In genomic region chr17:41956522-41956921, GRCh38 we compare ENCODE assay signal across 30 cellular contexts. TPM values are rescaled to one million over a fixed set of nuclear protein-coding genes. Genes with fewer than 3 reads are reported as not detected.
DNase-seq lines count a peak whose midpoint lies in the region; FAIRE-seq and TF ChIP-seq lines count a peak whose summit lies in the region.
"Had no signal": no experiment of that assay in that cellular context is flagged by ENCODE, and none has a peak within 500 bp of the region (broad histone marks: within the 10 kb centered on the region; RNA-seq: fewer than 3 reads in every experiment).

No MANE protein-coding gene starts in this region.

- H2BK120ac ChIP-seq in H1 (replicated peaks; ENCODE audit: low read depth, low read length) = no peak overlapping the region

- H3K36me3 Mint-ChIP-seq in mesothelial cell of epicardium = peaks cover 1% of the 10 kb centered on the region
- H3K36me3 Mint-ChIP-seq: CD4-positive, CD25-positive, alpha-beta regulatory T cell had no signal

- H3K79me2 ChIP-seq in H1 (ENCODE audit: control insufficient read depth in 1 of 2, insufficient read depth in 2 of 2, low read length in 2 of 2) = no peaks in the 10 kb centered on the region

- DNase-seq in HEK293T (ENCODE audit: extremely low spot score) (no peak), NB4 (ENCODE audit: low read depth) (peak; percentile 50), H1 (ENCODE audit: low read depth in 1 of 2, low spot score in 2 of 2) (no peak), mesothelial cell of epicardium (ENCODE audit: low spot score in 2 of 2, unreplicated experiment in 2 of 2) (no peak), mucosa of gallbladder (ENCODE audit: low spot score) (no peak), adrenal gland (no peak), kidney (no peak), nucleus accumbens (lab: John Stamatoyannopoulos, UW) (no peak)
- DNase-seq: CD4-positive, CD25-positive, alpha-beta regulatory T cell; DMS153; DND-41; GM23248; KBM-7; MM.1S; NCI-H1048; NCI-H1417; NCI-H1694; NCI-H2029 treated with DMSO at 0.1 percent for 48 hours; NCI-H2171; NCI-H226; NCI-H510A; NCI-H69; Right ventricle myocardium superior; RPMI8226 had no signal

- H3K23ac ChIP-seq in H1 (ENCODE audit: insufficient read length) = no peak overlapping the region

- H3K36me3 ChIP-seq in H1 (ENCODE audit: control insufficient read depth in 2 of 4, insufficient read depth in 4 of 4, low read length in 3 of 4) (no peaks in the 10 kb centered on the region), adrenal gland (replicated peaks in 1 of 2) (no peaks in the 10 kb centered on the region), kidney (ENCODE audit: control insufficient read depth in 1 of 2, insufficient read depth in 2 of 2, low read length in 2 of 2) (peaks cover 0 to 3% of the 10 kb centered on the region in 2 donors)
- H3K36me3 ChIP-seq: BLaER1, HAP-1, SJSA1 had no signal

- no peak overlapping the region for H3K18ac ChIP-seq in H1 (ENCODE audit: extremely low read depth, low read length)

- no peak overlapping the region for H2BK12ac ChIP-seq in H1 (ENCODE audit: low read depth, low read length)

- H3K23me2 ChIP-seq in H1 (ENCODE audit: low read depth, low read length) = no peaks in the 10 kb centered on the region

- no peak overlapping the region for H3K4ac ChIP-seq in H1 (replicated peaks; ENCODE audit: insufficient read length, low read depth, low read length)

- H3K79me1 ChIP-seq in H1 (ENCODE audit: low read depth, low read length) = no peaks in the 10 kb centered on the region

- no peaks in the 10 kb centered on the region for H3K9me3 Mint-ChIP-seq in mesothelial cell of epicardium
- H3K9me3 Mint-ChIP-seq: CD4-positive, CD25-positive, alpha-beta regulatory T cell had no signal

- no peak overlapping the region for H3K56ac ChIP-seq in H1 (replicated peaks; ENCODE audit: insufficient read length, low read depth, low read length)

- TF ChIP-seq CTCF in NB4 (IDR thresholded peaks at IDR 0.05; ENCODE audit: low read depth, low read length) (no peak), H1 (IDR thresholded peaks at IDR 0.05; ENCODE audit: control extremely low read depth in 1 of 3, insufficient read depth in 1 of 3, low read depth in 1 of 3, low read length in 3 of 3) (no peak), mesothelial cell of epicardium (IDR thresholded peaks at IDR 0.05; ENCODE audit: unreplicated experiment) (no peak), adrenal gland (IDR thresholded peaks at IDR 0.05) (no peak), kidney (IDR thresholded peaks at IDR 0.05; ENCODE audit: borderline replicate concordance, extremely low read depth, insufficient read depth) (no peak)

- H3K4me3 ChIP-seq in NB4 (ENCODE audit: low read depth, low read length) (no peak overlapping the region), H1 (ENCODE audit: extremely low read depth in 1 of 4, insufficient read depth in 2 of 4, low read depth in 3 of 4, low read length in 4 of 4) (no peak overlapping the region), adrenal gland (no peak overlapping the region), kidney (ENCODE audit: low read length in 2 of 2) (no peak overlapping the region)
- H3K4me3 ChIP-seq: BLaER1, GM23248, HAP-1, SJSA1 had no signal

- no peak overlapping the region for H3K14ac ChIP-seq in H1 (ENCODE audit: insufficient read length)

- no peak overlapping the region for H4K5ac ChIP-seq in H1 (ENCODE audit: insufficient read length, low read depth, low read length)

- no peak overlapping the region for H3K4me3 Mint-ChIP-seq in mesothelial cell of epicardium
- H3K4me3 Mint-ChIP-seq: CD4-positive, CD25-positive, alpha-beta regulatory T cell had no signal

- H3K4me2 ChIP-seq in H1 (ENCODE audit: insufficient read depth in 1 of 2, low read depth in 2 of 2, low read length in 2 of 2) = no peak overlapping the region; a peak in 1 of 4 replicates
- H3K4me2 ChIP-seq: BLaER1 had no signal

- no peaks in the 10 kb centered on the region for H4K20me1 ChIP-seq in H1 (replicated peaks in 1 of 2; ENCODE audit: control insufficient read depth in 1 of 2, insufficient read depth in 2 of 2, low read length in 2 of 2)
- H4K20me1 ChIP-seq: BLaER1 had no signal

- peaks cover 11% of the 10 kb centered on the region for H3K4me1 Mint-ChIP-seq in mesothelial cell of epicardium

- TF ChIP-seq RAD21 in H1 (IDR thresholded peaks at IDR 0.05 in 1 of 2, conservative IDR thresholded peaks at IDR 0.05 in 1 of 2; ENCODE audit: low read depth in 2 of 2, low read length in 2 of 2) = no peak

- intact Hi-C loops in adrenal gland (cut with DNase I) (loop anchor here (10.0 kb wide), 2 partner anchors 152 to 222 kb away; partner anchors contain the start of gene HAP1 (in 1 of the 2)), kidney (cut with DNase I) (no loop called here)

- no peaks in the 10 kb centered on the region for H3K9me3 ChIP-seq in H1 (ENCODE audit: insufficient read depth in 2 of 2, low read depth in 1 of 2, low read length in 1 of 2)
- no peaks in the 10 kb centered on the region for H3K9me3 ChIP-seq in adrenal gland (replicated peaks in 1 of 3)
- no peaks in the 10 kb centered on the region for H3K9me3 ChIP-seq in kidney (ENCODE audit: control insufficient read depth in 1 of 2, low read length in 2 of 2)
- H3K9me3 ChIP-seq: BLaER1, HAP-1, SJSA1 had no signal

- H2BK20ac ChIP-seq in H1 (ENCODE audit: low read length) = 0 out of 2 replicates have a peak overlapping the region, but pooled peaks have one; percentile 48

- H2BK5ac ChIP-seq in H1 (ENCODE audit: low read depth, low read length) = no peak overlapping the region

- TF ChIP-seq EP300 in H1 (IDR thresholded peaks at IDR 0.05; ENCODE audit: borderline replicate concordance in 1 of 2, low read depth in 2 of 2, low read length in 2 of 2) = no peak

- no peak overlapping the region for H2BK15ac ChIP-seq in H1 (ENCODE audit: low read length)

- peak overlapping the region; percentile 43 for H3K27ac Mint-ChIP-seq in mesothelial cell of epicardium
- H3K27ac Mint-ChIP-seq: CD4-positive, CD25-positive, alpha-beta regulatory T cell had no signal

- H3K27me3 Mint-ChIP-seq in mesothelial cell of epicardium (ENCODE audit: low read depth) = no peaks in the 10 kb centered on the region

- H2AFZ ChIP-seq in H1 (ENCODE audit: low read length) = no peak overlapping the region

- H3K27me3 ChIP-seq in H1 (replicated peaks in 1 of 4; ENCODE audit: control insufficient read depth in 3 of 4, extremely low read depth in 1 of 4, insufficient read depth in 3 of 4, low read length in 3 of 4) (no peaks in the 10 kb centered on the region), adrenal gland (no peaks in the 10 kb centered on the region)
- H3K27me3 ChIP-seq: BLaER1, SJSA1 had no signal

- H2AK5ac ChIP-seq in H1 (ENCODE audit: low read depth, low read length) = 0 out of 2 replicates have a peak overlapping the region, but pooled peaks have one; percentile 82

- H3K9ac ChIP-seq in H1 (replicated peaks in 1 of 4; ENCODE audit: extremely low read depth in 1 of 4, low read depth in 3 of 4, low read length in 3 of 4) (no peak overlapping the region), kidney (ENCODE audit: low read length in 2 of 2) (no peak overlapping the region)
- H3K9ac ChIP-seq: BLaER1, GM23248 had no signal

- CTCF ChIA-PET in HEK293T (lab: Yijun Ruan, JAX) (interaction anchor here (0.6 to 1.0 kb wide), 3 partner anchors 113 to 232 kb away, joined by 3 read pairs; partner anchors contain the start of gene P3H4), H1 (lab: Charles Lee; ENCODE audit: partially characterized antibody) (interaction anchor here (0.7 to 11.6 kb wide), 8 partner anchors 11 to 161 kb away, joined by 3 to 205 read pairs (median 10); partner anchors contain the start of genes ACLY and ODAD4)

- H3K27ac ChIP-seq in H1 (ENCODE audit: low read depth, low read length) (no peak overlapping the region), adrenal gland (no peak overlapping the region), kidney (ENCODE audit: low read depth in 2 of 2, low read length in 2 of 2) (no peak overlapping the region)
- H3K27ac ChIP-seq: BLaER1, GM23248, HL-60, SJSA1 had no signal

- WGBS in H1 (ENCODE audit: extremely low coverage in 1 of 2, insufficient coverage in 1 of 2, insufficient read length in 1 of 2, insufficient replicate concordance in 2 of 2, low coverage in 1 of 2, low lambda C conversion rate in 2 of 2, missing lambda C conversion rate in 1 of 2), 2 experiments = 94% methylated on average over 6 of the region's 6 CpGs; no CpG with 5 or more reads in 1 of the 2 experiments
- WGBS in adrenal gland, 4 donors = 83 to 95% (median 91%) methylated on average over 6 of the region's 6 CpGs

- TF ChIP-seq POLR2A in NB4 (IDR thresholded peaks at IDR 0.05; ENCODE audit: extremely low read depth, insufficient read length) (no peak), H1 (IDR thresholded peaks at IDR 0.05; ENCODE audit: control extremely low read depth in 1 of 2, low read depth in 2 of 2, low read length in 2 of 2) (no peak), adrenal gland (IDR thresholded peaks at IDR 0.05) (no peak)

- POLR2A ChIA-PET in HEK293T (lab: Yijun Ruan, JAX) (interaction anchor here (1.8 to 6.5 kb wide), 4 partner anchors 11 to 61 kb away, joined by 9 to 38 read pairs (median 26); partner anchors contain the start of genes ACLY, CNP, DNAJC7 and ODAD4), H1 (lab: Charles Lee; ENCODE audit: partially characterized antibody) (interaction anchor here (1.5 to 9.7 kb wide), 5 partner anchors 9 to 222 kb away, joined by 3 to 67 read pairs (median 8); partner anchors contain the start of genes ACLY, CNP and HAP1)

- FAIRE-seq in H1 (lab: Jason Lieb, UNC) (no peak), kidney (lab: Jason Lieb, UNC) (no peak)
- FAIRE-seq: A204.1, GM18507 had no signal

- no peak overlapping the region for H4K91ac ChIP-seq in H1 (replicated peaks; ENCODE audit: insufficient read length, low read length)

- H4K8ac ChIP-seq in H1 (ENCODE audit: extremely low read depth, insufficient read depth, low read length) = no peak overlapping the region

- H3K4me1 ChIP-seq in H1 (replicated peaks in 1 of 4; ENCODE audit: control insufficient read depth in 3 of 4, insufficient read depth in 4 of 4, low read length in 3 of 4) (peaks cover 6 to 16% (median 11%) of the 10 kb centered on the region in 4 experiments), adrenal gland (replicated peaks in 1 of 2) (no peaks in the 10 kb centered on the region), kidney (ENCODE audit: control insufficient read depth in 1 of 2, insufficient read depth in 1 of 2, low read depth in 1 of 2, low read length in 2 of 2) (peaks cover 0 to 3% of the 10 kb centered on the region in 2 donors)
- H3K4me1 ChIP-seq: HAP-1 had no signal

RNA-seq across cellular contexts. Expression of gene CNP, which starts 10.1 kb away (rescaled TPM):
- 60.6 and 64.2 TPM in 2 replicates for total RNA-seq in H1 (2021; fragmentation: NEBNext Ultra II Directional; extraction: Animal tissue kit (Norgen Biotek cat#: 25700))
- 21.9 and 43.3 TPM in 2 replicates for polyA plus RNA-seq in H1 (2011; rRNA removed)
- 31.8 TPM for polyA plus RNA-seq in H1 (2011; cell fraction: cytosol; rRNA removed)
- 43.7 TPM for polyA plus RNA-seq in H1 (2011; cell fraction: nucleus; rRNA removed)
- 33.1 to 53.1 TPM (median 45.5 TPM) in 4 replicates for polyA plus RNA-seq in H1 (2012, experiment 1 of 2)
- 41.2 TPM for polyA plus RNA-seq in H1 (2012, experiment 2 of 2)
- polyA plus RNA-seq in H1 (2013, experiment 1 of 2) = 29.7 TPM
- polyA plus RNA-seq in H1 (2013, experiment 2 of 2) = 28.7 TPM
- 77.8 and 84.7 TPM in 2 replicates for polyA minus RNA-seq in H1 (2011; rRNA and poly(A)+ RNA removed)
- 41.2 TPM for polyA minus RNA-seq in H1 (2011; cell fraction: cytosol; rRNA and poly(A)+ RNA removed)
- polyA minus RNA-seq in H1 (2011; cell fraction: nucleus; rRNA and poly(A)+ RNA removed) = 33.4 TPM
- total RNA-seq in mesothelial cell of epicardium = 67.6 to 70.2 TPM (median 68.1 TPM) in 3 replicates
- 65.9 TPM for total RNA-seq in mucosa of gallbladder
- total RNA-seq in adrenal gland = 10 to 100 TPM; 60.6 to 78.5 (median 72.0) TPM
- 10 to 100 TPM; 27.9 to 44.6 (median 34.2) TPM for polyA plus RNA-seq in adrenal gland
- 87.5 TPM for total RNA-seq in kidney
- polyA plus RNA-seq in kidney (ENCODE audit: insufficient read depth, low read depth, low replicate concordance) = 64.0 TPM

RNA-seq across cellular contexts. Expression of gene ODAD4, which starts 26.1 kb away (rescaled TPM):
- total RNA-seq in H1 (2021; fragmentation: NEBNext Ultra II Directional; extraction: Animal tissue kit (Norgen Biotek cat#: 25700)) = 1.3 TPM in 2 replicates
- 0.41 and 0.48 TPM in 2 replicates for polyA plus RNA-seq in H1 (2011; rRNA removed)
- 1.2 TPM for polyA plus RNA-seq in H1 (2011; cell fraction: cytosol; rRNA removed)
- polyA plus RNA-seq in H1 (2011; cell fraction: nucleus; rRNA removed) = 1.1 TPM
- 1.3 to 1.6 TPM (median 1.5 TPM) in 4 replicates for polyA plus RNA-seq in H1 (2012, experiment 1 of 2)
- 0.42 TPM for polyA plus RNA-seq in H1 (2012, experiment 2 of 2)
- 1.1 TPM for polyA plus RNA-seq in H1 (2013, experiment 1 of 2)
- polyA plus RNA-seq in H1 (2013, experiment 2 of 2) = 0.87 TPM
- polyA minus RNA-seq in H1 (2011; rRNA and poly(A)+ RNA removed) = 1.5 and 2.0 TPM in 2 replicates
- 0.95 TPM for polyA minus RNA-seq in H1 (2011; cell fraction: cytosol; rRNA and poly(A)+ RNA removed)
- 2.6 TPM for polyA minus RNA-seq in H1 (2011; cell fraction: nucleus; rRNA and poly(A)+ RNA removed)
- 1.3 to 2.1 TPM (median 1.7 TPM) in 3 replicates for total RNA-seq in mesothelial cell of epicardium
- total RNA-seq in mucosa of gallbladder = 1.6 TPM
- under 1 TPM in 7 of 8 donors, not detected in 1; 0.39 to 0.68 (median 0.42) TPM for total RNA-seq in adrenal gland
- polyA plus RNA-seq in adrenal gland = 1 to 10 TPM; 1.2 to 3.5 (median 1.3) TPM
- 6.0 TPM for total RNA-seq in kidney
- 4.6 TPM for polyA plus RNA-seq in kidney (ENCODE audit: insufficient read depth, low read depth, low replicate concordance)
- total RNA-seq: CD4-positive, CD25-positive, alpha-beta regulatory T cell; SJSA1 had no signal

RNA-seq across cellular contexts. Expression of gene ACLY, which starts 37.8 kb away (rescaled TPM):
- total RNA-seq in H1 (2021; fragmentation: NEBNext Ultra II Directional; extraction: Animal tissue kit (Norgen Biotek cat#: 25700)) = 388 and 393 TPM in 2 replicates
- 167 and 238 TPM in 2 replicates for polyA plus RNA-seq in H1 (2011; rRNA removed)
- polyA plus RNA-seq in H1 (2011; cell fraction: cytosol; rRNA removed) = 218 TPM
- polyA plus RNA-seq in H1 (2011; cell fraction: nucleus; rRNA removed) = 329 TPM
- 230 to 256 TPM (median 237 TPM) in 4 replicates for polyA plus RNA-seq in H1 (2012, experiment 1 of 2)
- 78.0 TPM for polyA plus RNA-seq in H1 (2012, experiment 2 of 2)
- polyA plus RNA-seq in H1 (2013, experiment 1 of 2) = 179 TPM
- 170 TPM for polyA plus RNA-seq in H1 (2013, experiment 2 of 2)
- polyA minus RNA-seq in H1 (2011; rRNA and poly(A)+ RNA removed) = 586 and 598 TPM in 2 replicates
- polyA minus RNA-seq in H1 (2011; cell fraction: cytosol; rRNA and poly(A)+ RNA removed) = 393 TPM
- polyA minus RNA-seq in H1 (2011; cell fraction: nucleus; rRNA and poly(A)+ RNA removed) = 179 TPM
- total RNA-seq in mesothelial cell of epicardium = 126 to 133 TPM (median 130 TPM) in 3 replicates
- 127 TPM for total RNA-seq in mucosa of gallbladder
- total RNA-seq in adrenal gland = 100 to 1,000 TPM in 1 of 8 donors, 10 to 100 TPM in 7; 61.8 to 166 (median 74.0) TPM
- polyA plus RNA-seq in adrenal gland = 100 to 1,000 TPM in 1 of 3 donors, 10 to 100 TPM in 2; 18.0 to 132 (median 22.7) TPM
- total RNA-seq in kidney = 104 TPM
- polyA plus RNA-seq in kidney (ENCODE audit: insufficient read depth, low read depth, low replicate concordance) = 33.7 TPM
